Comparison of ENCODE assay signal across 8 cellular contexts in genomic region chr15:33700695-33701303, GRCh38.
A peak's percentile ranks its signal among the peaks of the same experiment; 100 is the strongest.
DNase-seq lines count a peak whose midpoint lies in the region; ATAC-seq and TF ChIP-seq lines count a peak whose summit lies in the region.

No MANE protein-coding gene starts in this region.

- no peaks in the 10 kb centered on the region for H3K4me1 ChIP-seq in lung (ENCODE audit: control insufficient read depth in 2 of 2, insufficient read depth in 2 of 2, low read length in 2 of 2)

- H3K9me3 ChIP-seq in lung (ENCODE audit: control insufficient read depth in 2 of 2, insufficient read depth in 1 of 2, low read length in 1 of 2) = peaks cover 0 to 2% of the 10 kb centered on the region in 2 donors

- no peaks in the 10 kb centered on the region for H3K27me3 ChIP-seq in GM06990 (replicated peaks; ENCODE audit: control insufficient read depth, insufficient read depth, low read length)
- peaks cover 0 to 3% (median 0%) of the 10 kb centered on the region in 45 donors for H3K27me3 ChIP-seq in dorsolateral prefrontal cortex
- no peaks in the 10 kb centered on the region for H3K27me3 ChIP-seq in lung (ENCODE audit: control insufficient read depth, insufficient read depth)

- ATAC-seq in HG02759 (IDR thresholded peaks at IDR 0.05; ENCODE audit: unreplicated experiment) = peak; percentile 75
- ATAC-seq in lung (ENCODE audit: insufficient read depth, low FRiP score) = no peak
- ATAC-seq in HG03135 (IDR thresholded peaks at IDR 0.05; ENCODE audit: unreplicated experiment) = no peak

- WGBS in lung, 2 donors = 17 to 20% methylated on average over 19 of the region's 19 CpGs

- H3K4me3 ChIP-seq in GM06990 (replicated peaks; ENCODE audit: low read depth, low read length) (no peak overlapping the region), dorsolateral prefrontal cortex (no peak overlapping the region), lung (no peak overlapping the region)

- peak; percentile 27 for DNase-seq in GM06990 (ENCODE audit: extremely low read depth, insufficient read length)
- DNase-seq in NCI-H524 treated with DMSO at 0.1 percent for 48 hours (lab: John Stamatoyannopoulos, UW) = peak; percentile 4
- peak; percentile 36 to 49 for DNase-seq in activated CD4-positive, alpha-beta T cell treated with anti-CD3 and anti-CD28 coated beads, Interleukin-2, amount 50 U/mL, for 24 hours (ENCODE audit: low read depth in 1 of 2, low spot score in 1 of 2)
- peak; percentile 45 to 88 (median 68) for DNase-seq in dorsolateral prefrontal cortex
- DNase-seq in lung (ENCODE audit: low spot score) = peak; percentile 69
- DNase-seq in stimulated activated CD8-positive, alpha-beta memory T cell treated with anti-CD3 and anti-CD28 coated beads, Interleukin-12 subunit alpha, Interleukin-12 subunit beta, amount 100 ng/mL, for 1 hour (ENCODE audit: low read depth) = peak; percentile 34

- H3K27ac ChIP-seq in dorsolateral prefrontal cortex (no peak overlapping the region), lung (ENCODE audit: low read depth in 1 of 2, low read length in 1 of 2) (no peak overlapping the region)

- TF ChIP-seq CTCF in GM06990 (IDR thresholded peaks at IDR 0.05; ENCODE audit: insufficient read depth, low read length, poor library complexity, severe bottlenecking) (peak; percentile 94), dorsolateral prefrontal cortex (IDR thresholded peaks at IDR 0.05 in 54 of 56, conservative IDR thresholded peaks at IDR 0.05 in 2 of 56; ENCODE audit: low read depth in 1 of 56, partially characterized antibody in 56 of 56) (peak; percentile 52 to 97 (median 92)), lung (IDR thresholded peaks at IDR 0.05; ENCODE audit: control extremely low read depth, extremely low read depth) (peak; percentile 69)

- H3K36me3 ChIP-seq in GM06990 (ENCODE audit: control insufficient read depth, insufficient read depth, low read length) (no peaks in the 10 kb centered on the region), lung (ENCODE audit: control insufficient read depth in 2 of 2, insufficient read depth in 2 of 2, low read length in 2 of 2) (no peaks in the 10 kb centered on the region)

- intact Hi-C loops in dorsolateral prefrontal cortex (cut with DNase I) = loop anchor here (2.0 to 10.0 kb wide), 7 partner anchors 388 to 616 kb away; partner anchors contain the start of gene RYR3 (in 1 of the 2)

Comparison
In these comparisons a context has a peak if more than half of its experiments do, and no peak if none do; other contexts are left out.
1. DNase-seq: peak in every context shown above with its lines; median percentile 69 in lung; 68 in dorsolateral prefrontal cortex; 42 in activated CD4-positive, alpha-beta T cell treated with anti-CD3 and anti-CD28 coated beads, Interleukin-2, amount 50 U/mL, for 24 hours; 34 in stimulated activated CD8-positive, alpha-beta memory T cell treated with anti-CD3 and anti-CD28 coated beads, Interleukin-12 subunit alpha, Interleukin-12 subunit beta, amount 100 ng/mL, for 1 hour; 27 in GM06990; 4 in NCI-H524 treated with DMSO at 0.1 percent for 48 hours.